30 cellular contexts compared by ENCODE assay signal in genomic region chr7:40654171-40654570, GRCh38.
"Had no signal": no experiment of that assay in that cellular context is flagged by ENCODE, and none has a peak within 500 bp of the region (broad histone marks: within the 10 kb centered on the region; RNA-seq: fewer than 3 reads in every experiment).

No MANE protein-coding gene starts in this region.

- H3K9me3 ChIP-seq: colonic mucosa, mucosa of descending colon, prostate gland, testis, tibial artery, upper lobe of left lung had no signal

- H3K79me2 ChIP-seq: hepatocyte had no signal

- H3K36me3 Mint-ChIP-seq: naive B cell; stimulated activated memory B cell treated with anti-CD40 and anti-IgM and Interleukin-4, amounts not matched to agents 10 μg/mL and 1 μg/mL and 100 μg/mL, for 72 hours had no signal

- H3K4me3 Mint-ChIP-seq: dendritic cell treated with granulocyte-macrophage colony-stimulating factor and Interleukin-4, amounts not matched to agents 40 ng/mL and 50 ng/mL, for 4 days; endodermal cell; mesothelial cell of epicardium; naive B cell; natural killer cell treated with Interleukin-12 subunit alpha and Interleukin-12 subunit beta and Interleukin-15 and Interleukin-18, amount 100 ng/mL, for 72 hours; neural crest cell; stimulated activated memory B cell treated with anti-CD40 and anti-IgM and Interleukin-4, amounts not matched to agents 10 μg/mL and 1 μg/mL and 100 μg/mL, for 72 hours had no signal

- H3K9me3 Mint-ChIP-seq: dendritic cell treated with granulocyte-macrophage colony-stimulating factor and Interleukin-4, amounts not matched to agents 40 ng/mL and 50 ng/mL, for 4 days; endodermal cell; stimulated activated memory B cell treated with anti-CD40 and anti-IgM and Interleukin-4, amounts not matched to agents 10 μg/mL and 1 μg/mL and 100 μg/mL, for 72 hours had no signal

- H2AFZ ChIP-seq: hepatocyte had no signal

- H3K36me3 ChIP-seq: colonic mucosa, gastroesophageal sphincter, heart left ventricle, left lung, prostate gland, spleen, tibial artery, upper lobe of left lung had no signal

- FAIRE-seq: urothelium cell line had no signal

- H3K27ac Mint-ChIP-seq: dendritic cell treated with granulocyte-macrophage colony-stimulating factor and Interleukin-4, amounts not matched to agents 40 ng/mL and 50 ng/mL, for 4 days; endodermal cell; naive B cell; natural killer cell treated with Interleukin-12 subunit alpha and Interleukin-12 subunit beta and Interleukin-15 and Interleukin-18, amount 100 ng/mL, for 72 hours; stimulated activated memory B cell treated with anti-CD40 and anti-IgM and Interleukin-4, amounts not matched to agents 10 μg/mL and 1 μg/mL and 100 μg/mL, for 72 hours had no signal

- H3K27me3 ChIP-seq: colonic mucosa, gastroesophageal sphincter, heart left ventricle, hepatocyte, left lung, spleen, testis, tibial artery, upper lobe of left lung had no signal

- H3K4me1 ChIP-seq: colonic mucosa, gastroesophageal sphincter, left lung, prostate gland, spleen, testis, upper lobe of left lung had no signal

- H3K4me3 ChIP-seq: colonic mucosa, gastroesophageal sphincter, heart left ventricle, hepatocyte, left lung, mucosa of descending colon, prostate gland, skin epidermis, spleen, testis, tibial artery, upper lobe of left lung had no signal

- H3K4me2 ChIP-seq: hepatocyte had no signal

- H3K27me3 Mint-ChIP-seq: dendritic cell treated with granulocyte-macrophage colony-stimulating factor and Interleukin-4, amounts not matched to agents 40 ng/mL and 50 ng/mL, for 4 days; naive B cell; stimulated activated memory B cell treated with anti-CD40 and anti-IgM and Interleukin-4, amounts not matched to agents 10 μg/mL and 1 μg/mL and 100 μg/mL, for 72 hours had no signal

- H3K27ac ChIP-seq: colonic mucosa, epithelial cell of prostate, gastroesophageal sphincter, heart left ventricle, hepatocyte, left lung, prostate gland, skin epidermis, spleen, testis, tibial artery, upper lobe of left lung had no signal

- DNase-seq: colonic mucosa; effector CD8-positive, alpha-beta T cell; endodermal cell; foreskin fibroblast; heart left ventricle; left cardiac atrium; left lung; mesenchymal stem cell; mucosa of descending colon; naive B cell; right cardiac atrium; spleen; stimulated activated CD4-positive, alpha-beta T cell treated with anti-CD3 and anti-CD28 coated beads, Interleukin-4, amount 100 ng/mL, for 4 hours; stimulated activated naive CD8-positive, alpha-beta T cell treated with anti-CD3 and anti-CD28 coated beads, Interleukin-15, Interleukin-2, amounts not matched to agents 100 U/mL and 50 U/mL, for 24 hours; substantia nigra; testis; tibial artery; upper lobe of left lung had no signal

- H3K4me1 Mint-ChIP-seq: naive B cell; stimulated activated memory B cell treated with anti-CD40 and anti-IgM and Interleukin-4, amounts not matched to agents 10 μg/mL and 1 μg/mL and 100 μg/mL, for 72 hours had no signal

- ATAC-seq: esophagus mucosa; gastroesophageal sphincter; heart left ventricle; left cardiac atrium; left lung; mucosa of descending colon; natural killer cell treated with Interleukin-12 subunit alpha and Interleukin-12 subunit beta and Interleukin-15 and Interleukin-18, amount 100 ng/mL, for 72 hours; right cardiac atrium; stimulated activated memory B cell treated with anti-CD40 and anti-IgM and Interleukin-4, amounts not matched to agents 10 μg/mL and 1 μg/mL and 100 μg/mL, for 72 hours; stimulated activated naive CD8-positive, alpha-beta T cell treated with anti-CD3 and anti-CD28 coated beads, Interleukin-15, Interleukin-2, amounts not matched to agents 100 U/mL and 50 U/mL, for 24 hours had no signal
